In genomic region chr6:167995302-167995701, GRCh38 we compare ENCODE assay signal across 1 cellular context.
TF ChIP-seq lines count a peak whose summit lies in the region.

No MANE protein-coding gene starts in this region.

TF ChIP-seq in H1, 55 proteins besides CTCF, POLR2A, EP300 and RAD21:
- no peak for TF ChIP-seq HDAC2 (IDR thresholded peaks at IDR 0.05; ENCODE audit: borderline replicate concordance in 1 of 2, low read depth in 2 of 2, low read length in 2 of 2)
- no peak for TF ChIP-seq CHD1 (IDR thresholded peaks at IDR 0.05; ENCODE audit: low read depth, low read length)
- no peak for TF ChIP-seq CEBPB (IDR thresholded peaks at IDR 0.05; ENCODE audit: low read depth, low read length)
- no peak for TF ChIP-seq SP1 (IDR thresholded peaks at IDR 0.05; ENCODE audit: low read depth, low read length)
- no peak for TF ChIP-seq USF2 (IDR thresholded peaks at IDR 0.05; ENCODE audit: low read length)
- no peak for TF ChIP-seq ATF2 (IDR thresholded peaks at IDR 0.05; ENCODE audit: low read length)
- TF ChIP-seq BACH1 (IDR thresholded peaks at IDR 0.05; ENCODE audit: low read length), result no peak
